Comparison of ENCODE assay signal across 8 cellular contexts in the genomic region with DNA sequence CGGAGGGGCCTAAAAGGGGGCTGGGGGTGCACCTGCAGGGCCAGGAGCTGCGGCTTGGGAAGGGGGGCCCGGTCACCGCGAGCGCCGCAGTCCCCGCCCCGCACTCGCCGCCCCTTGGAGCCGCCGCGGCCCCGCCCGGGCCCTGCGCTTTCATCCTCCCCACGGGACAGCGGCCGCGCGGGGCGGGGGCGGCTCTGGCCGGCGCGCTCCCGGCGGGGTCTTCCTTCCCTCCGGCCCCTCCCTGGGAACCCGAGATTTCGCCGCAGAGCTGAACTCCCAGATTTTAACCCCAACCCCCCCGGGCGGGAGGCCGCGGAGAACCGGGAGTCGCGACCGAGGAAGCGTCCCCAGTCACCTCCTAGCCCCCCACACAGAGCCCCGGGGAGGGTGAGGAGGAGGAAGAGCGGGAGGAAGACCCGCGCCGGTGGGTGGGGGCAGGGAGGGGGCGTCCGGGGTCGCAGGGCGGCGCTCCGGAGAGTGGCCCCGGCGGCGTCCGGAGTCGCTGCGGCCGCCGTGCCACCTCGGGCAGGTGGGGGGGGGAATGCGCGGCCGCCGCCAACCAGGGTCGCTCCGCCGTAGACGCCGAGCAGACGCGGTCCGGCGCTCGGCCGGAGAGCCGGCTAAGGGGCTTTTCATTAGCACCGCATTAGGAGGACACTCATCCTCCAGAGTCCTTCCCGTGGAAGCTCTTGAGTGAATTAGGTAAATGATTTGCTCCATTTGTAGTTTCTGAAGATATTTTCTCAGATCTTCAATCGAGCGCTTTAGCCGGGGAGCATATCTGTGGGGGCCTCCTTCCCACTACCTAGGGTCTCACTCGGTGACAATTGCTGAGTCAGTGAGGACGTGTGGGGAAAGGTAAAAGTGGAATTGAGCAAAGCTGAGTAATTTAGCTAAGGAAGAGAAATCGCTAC. TPM values are rescaled to one million over a fixed set of nuclear protein-coding genes. Genes with fewer than 3 reads are reported as not detected.
DNase-seq lines count a peak whose midpoint lies in the region; ATAC-seq lines count a peak whose summit lies in the region.

No MANE protein-coding gene starts in this region.

- intact Hi-C loops in head of caudate nucleus (cut with DNase I) = loop anchor here (2.0 to 5.0 kb wide), 4 partner anchors 32 to 402 kb away; partner anchors contain the start of gene NFIA

- peaks cover 65% of the 10 kb centered on the region for H3K27me3 Mint-ChIP-seq in activated T-cell treated with anti-CD3 and anti-CD28 coated beads, Interleukin-2, amount 50 U/mL, for 72 hours (ENCODE audit: low read depth)

- peak overlapping the region; percentile 82 to 84 for H3K4me3 Mint-ChIP-seq in activated T-cell treated with anti-CD3 and anti-CD28 coated beads, Interleukin-2, amount 50 U/mL, for 72 hours

- no peaks in the 10 kb centered on the region for H3K36me3 Mint-ChIP-seq in activated T-cell treated with anti-CD3 and anti-CD28 coated beads, Interleukin-2, amount 50 U/mL, for 72 hours (ENCODE audit: insufficient read depth in 2 of 2)

- H3K27ac Mint-ChIP-seq in activated T-cell treated with anti-CD3 and anti-CD28 coated beads, Interleukin-2, amount 50 U/mL, for 72 hours = peak overlapping the region; percentile 1

- no peaks in the 10 kb centered on the region for H3K9me3 Mint-ChIP-seq in activated T-cell treated with anti-CD3 and anti-CD28 coated beads, Interleukin-2, amount 50 U/mL, for 72 hours

- DNase-seq in ELF-1 (ENCODE audit: low read depth, low spot score) (peak; percentile 39), head of caudate nucleus (peak in 33 of 42 donors; percentile 8 to 78 (median 47)), nucleus accumbens (lab: John Stamatoyannopoulos, UW) (peak in 31 of 56 donors; percentile 15 to 75 (median 55)), HPDE6-E6E7 (ENCODE audit: extremely low spot score) (no peak), SW 1271 (lab: John Stamatoyannopoulos, UW) (no peak)
- peak; percentile 31 to 64 for DNase-seq in activated T-cell treated with anti-CD3 and anti-CD28 coated beads, Interleukin-2, amount 50 U/mL, for 72 hours
- no peak for DNase-seq in activated effector memory CD4-positive, alpha-beta T cell treated with Interleukin-2 at 50 U/mL for 16 hours

- peak; percentile 3 for ATAC-seq in HG02938 (IDR thresholded peaks at IDR 0.05; ENCODE audit: unreplicated experiment)
- peak; percentile 59 to 68 for ATAC-seq in activated T-cell treated with anti-CD3 and anti-CD28 coated beads, Interleukin-2, amount 50 U/mL, for 72 hours (replicated peaks in 1 of 2)

- peaks cover 33% of the 10 kb centered on the region for H3K4me1 Mint-ChIP-seq in activated T-cell treated with anti-CD3 and anti-CD28 coated beads, Interleukin-2, amount 50 U/mL, for 72 hours (ENCODE audit: low read depth)

RNA-seq across cellular contexts. Expression of gene NFIA, which starts 31.6 kb away (rescaled TPM):
- 10 to 100 TPM; 17.3 to 27.3 TPM for total RNA-seq in activated T-cell treated with anti-CD3 and anti-CD28 coated beads, Interleukin-2, amount 50 U/mL, for 72 hours

Comparison
In these comparisons a context has a peak if more than half of its experiments do, and no peak if none do; other contexts are left out.
1. DNase-seq: peak in ELF-1 (single experiment), activated T-cell treated with anti-CD3 and anti-CD28 coated beads, Interleukin-2, amount 50 U/mL, for 72 hours (2 of 2), head of caudate nucleus (33 of 42) and nucleus accumbens (31 of 56); none in activated effector memory CD4-positive, alpha-beta T cell treated with Interleukin-2 at 50 U/mL for 16 hours (single experiment), HPDE6-E6E7 (single experiment) and SW 1271 (0 of 2).